ENCODE assay signal across 33 cellular contexts in the genomic region with DNA sequence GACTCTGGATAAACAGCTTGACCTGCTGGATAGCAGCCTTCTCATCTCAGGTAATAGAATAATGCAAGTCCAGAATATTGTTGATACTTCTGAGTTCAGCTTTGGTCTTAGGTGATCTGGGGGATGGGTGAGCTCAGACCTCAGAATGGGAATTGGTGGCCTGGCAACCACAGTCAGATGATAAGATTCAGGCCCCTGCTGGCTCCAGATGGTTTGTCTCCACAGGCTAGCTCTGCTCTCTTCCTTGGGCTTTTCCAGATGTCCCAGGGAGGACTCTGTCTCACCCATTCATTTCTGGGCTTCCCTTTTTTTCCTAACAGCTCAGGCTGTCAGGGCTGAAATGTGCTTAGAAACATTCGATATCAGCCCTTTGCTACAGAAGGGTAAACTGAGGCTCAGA. TPM values are rescaled to one million over a fixed set of nuclear protein-coding genes. Genes with fewer than 3 reads are reported as not detected.
"Had no signal": no experiment of that assay in that cellular context is flagged by ENCODE, and none has a peak within 500 bp of the region (broad histone marks: within the 10 kb centered on the region; RNA-seq: fewer than 3 reads in every experiment).

No MANE protein-coding gene starts in this region.

- H3K27ac Mint-ChIP-seq: activated B cell treated with CpG ODN at 0.5 μM for 24 hours; activated CD8-positive, alpha-beta memory T cell treated with anti-CD3 and anti-CD28 coated beads, Interleukin-2, amount 10 ng/mL, durations not matched to agents 7 days and 5 days; activated CD8-positive, alpha-beta T cell treated with anti-CD3 and anti-CD28 coated beads, Interleukin-2, amount 10 ng/mL, durations not matched to agents 7 days and 5 days; activated naive CD4-positive, alpha-beta T cell treated with anti-CD3 and anti-CD28 coated beads, Interleukin-2, amount 10 ng/mL, durations not matched to agents 7 days and 5 days; activated naive CD4-positive, alpha-beta T cell treated with anti-CD3 and anti-CD28 coated beads, Interleukin-2, amount 50 U/mL, for 72 hours; activated T-helper 1 cell treated with anti-CD3 and anti-CD28 coated beads, Interleukin-12 subunit alpha, Interleukin-12 subunit beta, Interleukin-2, Interleukin-4 antibody, amounts not matched to agents 30 ng/mL and 10 ng/mL and 1 ng/mL, durations not matched to agents 14 hours and 24 hours and 36 hours; brain; T-helper 17 cell; T-helper 2 cell treated with Interferon-gamma antibody and Interleukin-4, amounts not matched to agents 5 μg/mL and 100 μg/mL, for 36 hours had no signal

- H3K9me3 ChIP-seq: ascending aorta, breast epithelium, esophagus squamous epithelium, gastroesophageal sphincter, heart right ventricle had no signal

- H3K4me1 ChIP-seq: ascending aorta, breast epithelium, esophagus squamous epithelium, gastroesophageal sphincter, heart right ventricle had no signal

- H3K27me3 Mint-ChIP-seq: activated CD8-positive, alpha-beta memory T cell treated with anti-CD3 and anti-CD28 coated beads, Interleukin-2, amount 10 ng/mL, durations not matched to agents 7 days and 5 days; activated naive CD8-positive, alpha-beta T cell treated with anti-CD3 and anti-CD28 coated beads, Interleukin-2, amount 10 ng/mL, durations not matched to agents 7 days and 5 days; T-helper 17 cell had no signal

- H3K36me3 Mint-ChIP-seq: brain had no signal

- ATAC-seq: activated CD4-positive, CD25-positive, alpha-beta regulatory T cell treated with anti-CD3 and anti-CD28 coated beads, Interleukin-2, amount 50 U/mL, for 24 hours; activated CD8-positive, alpha-beta memory T cell treated with anti-CD3 and anti-CD28 coated beads, Interleukin-2, amount 10 ng/mL, durations not matched to agents 7 days and 5 days; activated CD8-positive, alpha-beta T cell treated with anti-CD3 and anti-CD28 coated beads, Interleukin-2, amount 10 ng/mL, durations not matched to agents 7 days and 5 days; activated naive CD4-positive, alpha-beta T cell treated with anti-CD3 and anti-CD28 coated beads, Interleukin-2, amount 50 U/mL, for 72 hours; gastroesophageal sphincter; heart right ventricle; T-helper 17 cell had no signal

- H3K4me3 ChIP-seq: ascending aorta, breast epithelium, cardiac muscle cell, esophagus squamous epithelium, gastroesophageal sphincter, heart right ventricle had no signal

- H3K4me3 Mint-ChIP-seq: activated B cell treated with CpG ODN at 0.5 μM for 24 hours; activated CD8-positive, alpha-beta memory T cell treated with anti-CD3 and anti-CD28 coated beads, Interleukin-2, amount 10 ng/mL, durations not matched to agents 7 days and 5 days; activated CD8-positive, alpha-beta T cell treated with anti-CD3 and anti-CD28 coated beads, Interleukin-2, amount 10 ng/mL, durations not matched to agents 7 days and 5 days; activated naive CD4-positive, alpha-beta T cell treated with anti-CD3 and anti-CD28 coated beads, Interleukin-2, amount 10 ng/mL, durations not matched to agents 7 days and 5 days; activated T-helper 1 cell treated with anti-CD3 and anti-CD28 coated beads, Interleukin-12 subunit alpha, Interleukin-12 subunit beta, Interleukin-2, Interleukin-4 antibody, amounts not matched to agents 30 ng/mL and 10 ng/mL and 1 ng/mL, durations not matched to agents 14 hours and 24 hours and 36 hours; brain; T-helper 17 cell; T-helper 2 cell treated with Interferon-gamma antibody and Interleukin-4, amounts not matched to agents 5 μg/mL and 100 μg/mL, for 36 hours had no signal

- H3K27ac ChIP-seq: ascending aorta, breast epithelium, cardiac muscle cell, epithelial cell of prostate, esophagus squamous epithelium, gastroesophageal sphincter, heart right ventricle, WERI-Rb-1 had no signal

- H3K9me3 Mint-ChIP-seq: activated B cell treated with CpG ODN at 0.5 μM for 24 hours; brain; T-helper 2 cell treated with Interferon-gamma antibody and Interleukin-4, amounts not matched to agents 5 μg/mL and 100 μg/mL, for 36 hours had no signal

- H3K36me3 ChIP-seq: ascending aorta, breast epithelium, cardiac muscle cell, esophagus squamous epithelium, gastroesophageal sphincter, heart right ventricle, WERI-Rb-1 had no signal

- H3K27me3 ChIP-seq: ascending aorta, breast epithelium, gastroesophageal sphincter had no signal

- H3K4me1 Mint-ChIP-seq: activated B cell treated with CpG ODN at 0.5 μM for 24 hours, brain had no signal

- DNase-seq: activated B cell treated with CpG ODN at 0.5 μM for 24 hours; activated CD4-positive, alpha-beta T cell treated with anti-CD3 and anti-CD28 coated beads for 48 hours; activated CD4-positive, alpha-beta T cell treated with anti-CD3 and anti-CD28 coated beads, Interleukin-2, amount 50 U/mL, for 1 hour; activated CD4-positive, alpha-beta T cell treated with anti-CD3 and anti-CD28 coated beads, Interleukin-2, amount 50 U/mL, for 48 hours; activated CD8-positive, alpha-beta memory T cell treated with anti-CD3 and anti-CD28 coated beads, Interleukin-2, amount 10 ng/mL, durations not matched to agents 7 days and 5 days; activated CD8-positive, alpha-beta memory T cell treated with anti-CD3 and anti-CD28 coated beads, Interleukin-2, amount 50 U/mL, for 4 hours; activated CD8-positive, alpha-beta T cell treated with anti-CD3 and anti-CD28 coated beads, Interleukin-2, amount 10 ng/mL, durations not matched to agents 7 days and 5 days; activated gamma-delta T cell; activated naive CD4-positive, alpha-beta T cell; activated naive CD4-positive, alpha-beta T cell treated with anti-CD3 and anti-CD28 coated beads, Interleukin-2, amount 10 ng/mL, durations not matched to agents 7 days and 5 days; activated naive CD8-positive, alpha-beta T cell treated with anti-CD3 and anti-CD28 coated beads, Interleukin-2, amount 10 ng/mL, durations not matched to agents 7 days and 5 days; activated T-cell treated with anti-CD3 and anti-CD28 coated beads, Interleukin-2, amount 50 U/mL, for 1 hour; activated T-cell treated with anti-CD3 and anti-CD28 coated beads, Interleukin-2, amount 50 U/mL, for 48 hours; central memory CD4-positive, alpha-beta T cell; cerebellar nuclear complex; effector CD8-positive, alpha-beta T cell; esophagus squamous epithelium; foreskin melanocyte; heart right ventricle; T-helper 1 cell; T-helper 17 cell; T1000; WERI-Rb-1 had no signal

RNA-seq across cellular contexts. Expression of a gene that starts 17.6 kb away (rescaled TPM):
- total RNA-seq: cardiac muscle cell had no signal
- polyA plus RNA-seq: cardiac muscle cell had no signal
